8 cellular contexts compared by ENCODE assay signal in genomic region chr3:125374996-125375941, GRCh38. TPM values are rescaled to one million over a fixed set of nuclear protein-coding genes. Genes with fewer than 3 reads are reported as not detected.
DNase-seq lines count a peak whose midpoint lies in the region; ATAC-seq, FAIRE-seq and TF ChIP-seq lines count a peak whose summit lies in the region.

TSS of gene ZNF148 (minus strand) at chr3:125375325. CDS start at chr3:125313640, 61,685 bp downstream.

- TF ChIP-seq CTCF in kidney (IDR thresholded peaks at IDR 0.05; ENCODE audit: borderline replicate concordance, extremely low read depth, insufficient read depth) = no peak

- DNase-seq in AG08396 (ENCODE audit: low spot score) (peak; percentile 92), NCI-H510A (lab: John Stamatoyannopoulos, UW) (peak; percentile 71), cerebellum (ENCODE audit: low spot score) (peak; percentile 89), kidney (peak; percentile 96)
- peak; percentile 85 for DNase-seq in activated CD4-positive, alpha-beta T cell treated with anti-CD3 and anti-CD28 coated beads for 1 hour
- DNase-seq in stimulated activated CD4-positive, alpha-beta T cell treated with anti-CD3 and anti-CD28 coated beads, Interleukin-15, amount 100 ng/mL, for 1 hour (ENCODE audit: low read depth in 1 of 2, low spot score in 1 of 2) = peak; percentile 82 to 87

- peak; percentile 88 for ATAC-seq in GM19025 (IDR thresholded peaks at IDR 0.05; ENCODE audit: low read depth, unreplicated experiment)
- peak; percentile 89 for ATAC-seq in HG03342 (IDR thresholded peaks at IDR 0.05; ENCODE audit: unreplicated experiment)

- H3K36me3 ChIP-seq in kidney (ENCODE audit: control insufficient read depth in 1 of 2, insufficient read depth in 2 of 2, low read length in 2 of 2) = no peaks in the 10 kb centered on the region

- intact Hi-C loops in kidney (cut with DNase I) = no loop called here

- peak within 1 kb of the TSS; percentile 81 to 88 for H3K4me3 ChIP-seq in kidney (ENCODE audit: low read length in 2 of 2)

- H3K9ac ChIP-seq in kidney (ENCODE audit: low read length in 2 of 2) = peak within 1 kb of the TSS; percentile 88 to 93

- H3K9me3 ChIP-seq in kidney (ENCODE audit: control insufficient read depth in 1 of 2, low read length in 2 of 2) = no peaks in the 10 kb centered on the region

- H3K4me1 ChIP-seq in kidney (ENCODE audit: control insufficient read depth in 1 of 2, insufficient read depth in 1 of 2, low read depth in 1 of 2, low read length in 2 of 2) = peaks cover 4 to 9% of the 10 kb centered on the region in 2 donors

- no peak for FAIRE-seq in kidney (lab: Jason Lieb, UNC)

- peak within 1 kb of the TSS; percentile 84 to 87 for H3K27ac ChIP-seq in kidney (ENCODE audit: low read depth in 2 of 2, low read length in 2 of 2)

RNA-seq across cellular contexts. Expression of gene ZNF148, which starts in this region (rescaled TPM):
- 65.2 TPM for total RNA-seq in cerebellum
- total RNA-seq in kidney = 74.4 TPM
- 5.4 TPM for polyA plus RNA-seq in kidney (ENCODE audit: insufficient read depth, low read depth, low replicate concordance)

Comparison
In these comparisons a context has a peak if more than half of its experiments do, and no peak if none do; other contexts are left out.
1. Peak in every context shown above with its lines: DNase-seq, ATAC-seq, H3K4me3 ChIP-seq and H3K27ac ChIP-seq.